In the genomic region with DNA sequence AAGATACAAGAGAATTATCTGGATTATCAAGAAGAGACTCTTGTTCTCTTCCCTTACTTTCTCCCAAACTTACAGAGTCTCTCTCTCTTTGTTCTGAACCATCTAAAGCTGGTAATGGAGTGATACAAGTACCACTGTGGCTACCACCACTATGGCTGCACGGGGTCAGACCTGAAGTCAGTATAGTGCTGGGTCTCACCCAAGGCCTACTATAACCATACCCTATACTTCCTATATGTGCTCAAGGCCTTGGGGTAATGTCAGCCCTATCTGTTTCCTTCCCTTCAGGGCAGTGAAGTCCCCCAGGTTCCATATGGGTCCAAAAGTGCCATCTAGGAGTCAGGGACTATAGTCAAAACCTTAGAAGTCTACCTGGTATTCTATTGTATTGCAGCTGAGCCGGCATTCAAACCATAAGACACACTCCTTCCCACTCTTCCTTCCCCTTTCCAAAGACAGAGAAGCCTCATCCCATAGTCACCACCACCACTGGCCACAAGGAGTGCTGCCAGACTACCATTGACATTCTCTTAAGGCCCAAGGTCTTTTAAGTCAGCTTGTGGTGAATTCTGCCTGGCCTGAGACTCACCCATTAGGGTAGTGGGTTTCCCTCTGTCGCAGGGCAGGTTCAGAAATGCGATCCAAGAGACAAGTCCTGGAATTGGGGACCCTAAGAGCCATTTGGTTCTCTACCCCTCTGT, we compare ENCODE assay signal across 1 cellular context.
TF ChIP-seq lines count a peak whose summit lies in the region.

No MANE protein-coding gene starts in this region.

TF ChIP-seq in GM23338, 12 proteins besides CTCF, POLR2A, EP300 and RAD21 (continued from another document):
- TF ChIP-seq, protein P1, sequence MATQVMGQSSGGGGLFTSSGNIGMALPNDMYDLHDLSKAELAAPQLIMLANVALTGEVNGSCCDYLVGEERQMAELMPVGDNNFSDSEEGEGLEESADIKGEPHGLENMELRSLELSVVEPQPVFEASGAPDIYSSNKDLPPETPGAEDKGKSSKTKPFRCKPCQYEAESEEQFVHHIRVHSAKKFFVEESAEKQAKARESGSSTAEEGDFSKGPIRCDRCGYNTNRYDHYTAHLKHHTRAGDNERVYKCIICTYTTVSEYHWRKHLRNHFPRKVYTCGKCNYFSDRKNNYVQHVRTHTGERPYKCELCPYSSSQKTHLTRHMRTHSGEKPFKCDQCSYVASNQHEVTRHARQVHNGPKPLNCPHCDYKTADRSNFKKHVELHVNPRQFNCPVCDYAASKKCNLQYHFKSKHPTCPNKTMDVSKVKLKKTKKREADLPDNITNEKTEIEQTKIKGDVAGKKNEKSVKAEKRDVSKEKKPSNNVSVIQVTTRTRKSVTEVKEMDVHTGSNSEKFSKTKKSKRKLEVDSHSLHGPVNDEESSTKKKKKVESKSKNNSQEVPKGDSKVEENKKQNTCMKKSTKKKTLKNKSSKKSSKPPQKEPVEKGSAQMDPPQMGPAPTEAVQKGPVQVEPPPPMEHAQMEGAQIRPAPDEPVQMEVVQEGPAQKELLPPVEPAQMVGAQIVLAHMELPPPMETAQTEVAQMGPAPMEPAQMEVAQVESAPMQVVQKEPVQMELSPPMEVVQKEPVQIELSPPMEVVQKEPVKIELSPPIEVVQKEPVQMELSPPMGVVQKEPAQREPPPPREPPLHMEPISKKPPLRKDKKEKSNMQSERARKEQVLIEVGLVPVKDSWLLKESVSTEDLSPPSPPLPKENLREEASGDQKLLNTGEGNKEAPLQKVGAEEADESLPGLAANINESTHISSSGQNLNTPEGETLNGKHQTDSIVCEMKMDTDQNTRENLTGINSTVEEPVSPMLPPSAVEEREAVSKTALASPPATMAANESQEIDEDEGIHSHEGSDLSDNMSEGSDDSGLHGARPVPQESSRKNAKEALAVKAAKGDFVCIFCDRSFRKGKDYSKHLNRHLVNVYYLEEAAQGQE (IDR thresholded peaks at IDR 0.05; ENCODE audit: unreplicated experiment) = no peak
- TF ChIP-seq EZH2phosphoT487 (IDR thresholded peaks at IDR 0.05; ENCODE audit: unreplicated experiment) (no peak), POLR2AphosphoS5 (IDR thresholded peaks at IDR 0.05; ENCODE audit: low read depth) (no peak), STAT1 (IDR thresholded peaks at IDR 0.05; ENCODE audit: unreplicated experiment) (no peak), NANOG (IDR thresholded peaks at IDR 0.05; ENCODE audit: borderline replicate concordance) (no peak), CREB1 (CRISPR knock-in tag; IDR thresholded peaks at IDR 0.05; ENCODE audit: low read depth) (no peak), EZH2 (IDR thresholded peaks at IDR 0.05; ENCODE audit: low read depth, unreplicated experiment) (no peak), ZNF331 (CRISPR knock-in tag; IDR thresholded peaks at IDR 0.05; ENCODE audit: low read depth) (no peak)
- TF ChIP-seq, protein P2, sequence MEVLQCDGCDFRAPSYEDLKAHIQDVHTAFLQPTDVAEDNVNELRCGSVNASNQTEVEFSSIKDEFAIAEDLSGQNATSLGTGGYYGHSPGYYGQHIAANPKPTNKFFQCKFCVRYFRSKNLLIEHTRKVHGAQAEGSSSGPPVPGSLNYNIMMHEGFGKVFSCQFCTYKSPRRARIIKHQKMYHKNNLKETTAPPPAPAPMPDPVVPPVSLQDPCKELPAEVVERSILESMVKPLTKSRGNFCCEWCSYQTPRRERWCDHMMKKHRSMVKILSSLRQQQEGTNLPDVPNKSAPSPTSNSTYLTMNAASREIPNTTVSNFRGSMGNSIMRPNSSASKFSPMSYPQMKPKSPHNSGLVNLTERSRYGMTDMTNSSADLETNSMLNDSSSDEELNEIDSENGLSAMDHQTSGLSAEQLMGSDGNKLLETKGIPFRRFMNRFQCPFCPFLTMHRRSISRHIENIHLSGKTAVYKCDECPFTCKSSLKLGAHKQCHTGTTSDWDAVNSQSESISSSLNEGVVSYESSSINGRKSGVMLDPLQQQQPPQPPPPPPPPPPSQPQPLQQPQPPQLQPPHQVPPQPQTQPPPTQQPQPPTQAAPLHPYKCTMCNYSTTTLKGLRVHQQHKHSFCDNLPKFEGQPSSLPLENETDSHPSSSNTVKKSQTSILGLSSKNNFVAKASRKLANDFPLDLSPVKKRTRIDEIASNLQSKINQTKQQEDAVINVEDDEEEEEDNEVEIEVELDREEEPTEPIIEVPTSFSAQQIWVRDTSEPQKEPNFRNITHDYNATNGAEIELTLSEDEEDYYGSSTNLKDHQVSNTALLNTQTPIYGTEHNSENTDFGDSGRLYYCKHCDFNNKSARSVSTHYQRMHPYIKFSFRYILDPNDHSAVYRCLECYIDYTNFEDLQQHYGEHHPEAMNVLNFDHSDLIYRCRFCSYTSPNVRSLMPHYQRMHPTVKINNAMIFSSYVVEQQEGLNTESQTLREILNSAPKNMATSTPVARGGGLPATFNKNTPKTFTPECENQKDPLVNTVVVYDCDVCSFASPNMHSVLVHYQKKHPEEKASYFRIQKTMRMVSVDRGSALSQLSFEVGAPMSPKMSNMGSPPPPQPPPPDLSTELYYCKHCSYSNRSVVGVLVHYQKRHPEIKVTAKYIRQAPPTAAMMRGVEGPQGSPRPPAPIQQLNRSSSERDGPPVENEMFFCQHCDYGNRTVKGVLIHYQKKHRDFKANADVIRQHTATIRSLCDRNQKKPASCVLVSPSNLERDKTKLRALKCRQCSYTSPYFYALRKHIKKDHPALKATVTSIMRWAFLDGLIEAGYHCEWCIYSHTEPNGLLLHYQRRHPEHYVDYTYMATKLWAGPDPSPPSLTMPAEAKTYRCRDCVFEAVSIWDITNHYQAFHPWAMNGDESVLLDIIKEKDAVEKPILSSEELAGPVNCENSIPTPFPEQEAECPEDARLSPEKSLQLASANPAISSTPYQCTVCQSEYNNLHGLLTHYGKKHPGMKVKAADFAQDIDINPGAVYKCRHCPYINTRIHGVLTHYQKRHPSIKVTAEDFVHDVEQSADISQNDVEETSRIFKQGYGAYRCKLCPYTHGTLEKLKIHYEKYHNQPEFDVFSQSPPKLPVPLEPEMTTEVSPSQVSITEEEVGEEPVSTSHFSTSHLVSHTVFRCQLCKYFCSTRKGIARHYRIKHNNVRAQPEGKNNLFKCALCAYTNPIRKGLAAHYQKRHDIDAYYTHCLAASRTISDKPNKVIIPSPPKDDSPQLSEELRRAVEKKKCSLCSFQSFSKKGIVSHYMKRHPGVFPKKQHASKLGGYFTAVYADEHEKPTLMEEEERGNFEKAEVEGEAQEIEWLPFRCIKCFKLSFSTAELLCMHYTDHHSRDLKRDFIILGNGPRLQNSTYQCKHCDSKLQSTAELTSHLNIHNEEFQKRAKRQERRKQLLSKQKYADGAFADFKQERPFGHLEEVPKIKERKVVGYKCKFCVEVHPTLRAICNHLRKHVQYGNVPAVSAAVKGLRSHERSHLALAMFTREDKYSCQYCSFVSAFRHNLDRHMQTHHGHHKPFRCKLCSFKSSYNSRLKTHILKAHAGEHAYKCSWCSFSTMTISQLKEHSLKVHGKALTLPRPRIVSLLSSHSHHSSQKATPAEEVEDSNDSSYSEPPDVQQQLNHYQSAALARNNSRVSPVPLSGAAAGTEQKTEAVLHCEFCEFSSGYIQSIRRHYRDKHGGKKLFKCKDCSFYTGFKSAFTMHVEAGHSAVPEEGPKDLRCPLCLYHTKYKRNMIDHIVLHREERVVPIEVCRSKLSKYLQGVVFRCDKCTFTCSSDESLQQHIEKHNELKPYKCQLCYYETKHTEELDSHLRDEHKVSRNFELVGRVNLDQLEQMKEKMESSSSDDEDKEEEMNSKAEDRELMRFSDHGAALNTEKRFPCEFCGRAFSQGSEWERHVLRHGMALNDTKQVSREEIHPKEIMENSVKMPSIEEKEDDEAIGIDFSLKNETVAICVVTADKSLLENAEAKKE (CRISPR knock-in tag; IDR thresholded peaks at IDR 0.05) = no peak
